In the genomic region with DNA sequence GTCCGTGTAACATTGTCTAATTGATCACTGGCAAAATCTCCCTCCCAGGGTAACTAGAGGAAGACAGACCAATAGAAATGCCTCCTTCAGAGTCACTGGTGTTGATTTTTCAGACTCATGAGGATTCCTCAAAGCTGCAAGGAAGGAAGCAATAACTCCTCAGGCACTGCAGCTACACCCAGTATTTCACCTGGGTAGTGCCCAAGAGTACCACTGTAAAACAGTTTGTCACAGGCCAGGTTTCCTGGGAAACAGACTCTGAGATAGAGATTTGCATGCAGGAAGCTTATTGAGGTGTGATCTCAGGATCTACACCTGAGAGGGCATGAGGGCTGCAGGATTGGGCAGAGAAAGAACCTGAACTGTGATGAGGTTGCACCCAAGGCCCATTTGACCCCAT, we compare ENCODE assay signal across 24 cellular contexts.
"Had no signal": no experiment of that assay in that cellular context is flagged by ENCODE, and none has a peak within 500 bp of the region (broad histone marks: within the 10 kb centered on the region; RNA-seq: fewer than 3 reads in every experiment).

No MANE protein-coding gene starts in this region.

- H3K4me3 ChIP-seq: gastrocnemius medialis, lung, neural progenitor cell, prostate gland, right atrium auricular region, smooth muscle cell, suprapubic skin, transverse colon, upper lobe of right lung, uterus had no signal

- H3K36me3 ChIP-seq: gastrocnemius medialis, neural progenitor cell, prostate gland, right atrium auricular region, suprapubic skin, transverse colon, upper lobe of right lung, uterus had no signal

- ATAC-seq: esophagus mucosa; gastrocnemius medialis; left lobe of liver; sciatic nerve; stimulated activated naive CD8-positive, alpha-beta T cell treated with anti-CD3 and anti-CD28 coated beads, Interleukin-15, amount 100 ng/mL, for 72 hours; upper lobe of right lung had no signal

- DNase-seq: effector CD8-positive, alpha-beta T cell; endodermal cell; foreskin fibroblast; gastrocnemius medialis; head of caudate nucleus; naive B cell; stimulated activated CD4-positive, alpha-beta T cell treated with anti-CD3 and anti-CD28 coated beads, Interleukin-12 subunit alpha, Interleukin-12 subunit beta, amount 100 ng/mL, for 4 hours; stimulated activated CD4-positive, alpha-beta T cell treated with anti-CD3 and anti-CD28 coated beads, Interleukin-1b, Interleukin-23, amount 100 ng/mL, for 48 hours; stimulated activated CD4-positive, alpha-beta T cell treated with anti-CD3 and anti-CD28 coated beads, Interleukin-4, amount 100 ng/mL, for 1 hour; stimulated activated CD8-positive, alpha-beta memory T cell treated with anti-CD3 and anti-CD28 coated beads, Interleukin-4, amount 100 ng/mL, for 48 hours; stimulated activated naive CD4-positive, alpha-beta T cell; stimulated activated naive CD8-positive, alpha-beta T cell treated with anti-CD3 and anti-CD28 coated beads, Interleukin-15, amount 100 ng/mL, for 72 hours; transverse colon; upper lobe of right lung; uterus had no signal

- H3K4me1 ChIP-seq: gastrocnemius medialis, neural progenitor cell, prostate gland, right atrium auricular region, suprapubic skin, transverse colon, upper lobe of right lung, uterus had no signal

- H3K9me3 ChIP-seq: gastrocnemius medialis, prostate gland, suprapubic skin, transverse colon, upper lobe of right lung, uterus had no signal
